9 cellular contexts compared by ENCODE assay signal in genomic region chr11:65431452-65432132, GRCh38. TPM values are rescaled to one million over a fixed set of nuclear protein-coding genes. Genes with fewer than 3 reads are reported as not detected.
A peak's percentile ranks its signal among the peaks of the same experiment; 100 is the strongest.
DNase-seq lines count a peak whose midpoint lies in the region; ATAC-seq and TF ChIP-seq lines count a peak whose summit lies in the region.
"Had no signal": no experiment of that assay in that cellular context is flagged by ENCODE, and none has a peak within 500 bp of the region (broad histone marks: within the 10 kb centered on the region; RNA-seq: fewer than 3 reads in every experiment).

No MANE protein-coding gene starts in this region.

- peaks cover 31 to 52% (median 41%) of the 10 kb centered on the region in 5 donors for H3K36me3 ChIP-seq in subcutaneous abdominal adipose tissue (ENCODE audit: control insufficient read depth in 5 of 5, insufficient read depth in 5 of 5, low read length in 5 of 5)

- no peak for TF ChIP-seq CTCF in fibroblast of villous mesenchyme (IDR thresholded peaks at IDR 0.05; ENCODE audit: insufficient read depth, low read depth, low read length)

- H3K9me3 ChIP-seq in subcutaneous abdominal adipose tissue (ENCODE audit: control insufficient read depth in 5 of 5, low read length in 5 of 5) = no peaks in the 10 kb centered on the region

- peak overlapping the region; percentile 100 for H3K27ac ChIP-seq in subcutaneous abdominal adipose tissue (ENCODE audit: low read depth, low read length)

- H3K27me3 ChIP-seq in subcutaneous abdominal adipose tissue (ENCODE audit: control insufficient read depth in 5 of 5, insufficient read depth in 4 of 5, low read length in 5 of 5) = no peaks in the 10 kb centered on the region

- H3K4me3 ChIP-seq in fibroblast of villous mesenchyme (ENCODE audit: low read depth, low read length) (peak overlapping the region; percentile 91), subcutaneous abdominal adipose tissue (ENCODE audit: low read depth in 1 of 5, low read length in 5 of 5) (peak overlapping the region; percentile 19 to 98 (median 56))

- no peak for ATAC-seq in GM21825 (IDR thresholded peaks at IDR 0.05; ENCODE audit: unreplicated experiment)

- peak; percentile 41 for DNase-seq in NOMO-1 treated with DMSO at 0.1 percent for 48 hours (lab: John Stamatoyannopoulos, UW; ENCODE audit: unreplicated experiment)
- DNase-seq in NOMO-1 treated with dmso at 0.1 percent for 144 hours (lab: John Stamatoyannopoulos, UW; ENCODE audit: unreplicated experiment) = no peak
- DNase-seq in activated CD8-positive, alpha-beta memory T cell treated with anti-CD3 and anti-CD28 coated beads for 24 hours = peak; percentile 56
- peak; percentile 67 for DNase-seq in fibroblast of villous mesenchyme (ENCODE audit: low read depth)
- no peak for DNase-seq in Ammon's horn (ENCODE audit: low spot score)
- DNase-seq in HUDEP-2 (lab: John Stamatoyannopoulos, UW; ENCODE audit: unreplicated experiment in 76 of 76) = no peak
- DNase-seq: 8988T had no signal

- H3K9ac ChIP-seq in subcutaneous abdominal adipose tissue (ENCODE audit: low read length in 5 of 5) = peak overlapping the region in 2 of 5 donors; percentile 52 to 59

- H3K4me1 ChIP-seq in subcutaneous abdominal adipose tissue (ENCODE audit: control insufficient read depth in 5 of 5, insufficient read depth in 5 of 5, low read length in 5 of 5) = peaks cover 17 to 97% (median 96%) of the 10 kb centered on the region in 5 donors

RNA-seq across cellular contexts. Expression of gene NEAT1, which starts 9.0 kb away (rescaled TPM):
- 413 and 487 TPM in 2 replicates for total RNA-seq in fibroblast of villous mesenchyme

RNA-seq across cellular contexts. Expression of gene FRMD8, which starts 45.2 kb away (rescaled TPM):
- 44.5 and 60.6 TPM in 2 replicates for total RNA-seq in fibroblast of villous mesenchyme

RNA-seq across cellular contexts. Expression of gene SLC25A45, which starts 49.1 kb away (rescaled TPM):
- 1.7 and 2.9 TPM in 2 replicates for total RNA-seq in fibroblast of villous mesenchyme

Comparison
In these comparisons a context has a peak if more than half of its experiments do, and no peak if none do; other contexts are left out.
1. DNase-seq: peak in NOMO-1 treated with DMSO at 0.1 percent for 48 hours (single experiment), activated CD8-positive, alpha-beta memory T cell treated with anti-CD3 and anti-CD28 coated beads for 24 hours (single experiment) and fibroblast of villous mesenchyme (single experiment); none in NOMO-1 treated with dmso at 0.1 percent for 144 hours (single experiment), Ammon's horn (single experiment) and HUDEP-2 (0 of 76).